ENCODE assay signal across 8 cellular contexts in the genomic region with DNA sequence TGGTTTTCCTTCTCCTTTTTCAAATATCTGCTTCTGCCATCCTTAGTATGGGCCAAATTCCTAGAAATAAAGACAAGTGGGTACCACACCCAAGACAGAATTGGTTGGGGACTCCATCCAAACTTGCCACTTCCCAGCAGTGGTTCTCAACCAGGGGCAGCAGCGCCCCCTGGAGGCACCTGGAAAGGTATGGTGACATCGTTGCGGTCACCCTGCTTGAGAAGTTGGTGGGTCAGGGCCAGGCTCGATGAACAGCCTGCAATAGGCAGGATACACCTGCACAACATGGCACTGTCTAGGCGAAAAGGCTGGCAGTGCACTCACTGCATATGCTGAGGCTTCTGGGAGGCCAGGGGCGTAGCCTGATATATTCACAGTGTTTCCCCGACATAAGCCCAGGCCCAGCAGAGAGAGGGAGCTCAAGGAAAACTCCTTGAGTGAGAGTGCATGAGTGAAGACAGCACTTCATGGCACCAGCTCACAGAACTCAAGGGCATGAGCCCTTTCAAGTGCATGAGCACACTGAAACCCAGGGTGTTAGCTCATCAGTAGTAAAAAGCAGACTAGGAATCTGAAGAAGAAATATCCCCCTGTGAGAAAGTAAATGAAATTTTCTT. TPM values are rescaled to one million over a fixed set of nuclear protein-coding genes. Genes with fewer than 3 reads are reported as not detected.
DNase-seq lines count a peak whose midpoint lies in the region; ATAC-seq and TF ChIP-seq lines count a peak whose summit lies in the region.

No MANE protein-coding gene starts in this region.

- H3K79me2 ChIP-seq in hepatocyte: no peaks in the 10 kb centered on the region

- dilution Hi-C loops in IMR-90 (cut with HindIII; ENCODE audit: low sequenced_read_pairs, unreplicated experiment): no loop called here

- H2BK120ac ChIP-seq in IMR-90 (ENCODE audit: low read depth, low read length): no peak overlapping the region

- H3K4me1 ChIP-seq in IMR-90 (ENCODE audit: control insufficient read depth, insufficient read depth, low read length) (no peaks in the 10 kb centered on the region), hepatocyte (ENCODE audit: insufficient read depth) (no peaks in the 10 kb centered on the region)

- peak; percentile 52 for TF ChIP-seq RAD21 in IMR-90 (IDR thresholded peaks at IDR 0.05; ENCODE audit: low read length)

- TF ChIP-seq POLR2A in IMR-90 (IDR thresholded peaks at IDR 0.05; ENCODE audit: low read depth, low read length): no peak

- no peak overlapping the region for H2AK9ac ChIP-seq in IMR-90 (replicated peaks; ENCODE audit: low read depth, low read length, poor library complexity)

- H3K27me3 Mint-ChIP-seq in activated T-helper 1 cell treated with anti-CD3 and anti-CD28 coated beads, Interleukin-12 subunit alpha, Interleukin-12 subunit beta, Interleukin-2, Interleukin-4 antibody, amounts not matched to agents 30 ng/mL and 10 ng/mL and 1 ng/mL, durations not matched to agents 14 hours and 24 hours and 36 hours (ENCODE audit: insufficient read depth): peaks cover 6% of the 10 kb centered on the region
- H3K27me3 Mint-ChIP-seq in naive thymus-derived CD8-positive, alpha-beta T cell: peaks cover 8 to 23% (median 15%) of the 10 kb centered on the region in 5 donors

- no peaks in the 10 kb centered on the region for H4K20me1 ChIP-seq in IMR-90 (ENCODE audit: insufficient read depth, low read length)
- no peaks in the 10 kb centered on the region for H4K20me1 ChIP-seq in hepatocyte (ENCODE audit: insufficient read depth, poor library complexity, severe bottlenecking)

- no peak overlapping the region for H2BK5ac ChIP-seq in IMR-90 (ENCODE audit: low read depth, low read length, poor library complexity, severe bottlenecking)

- H2BK15ac ChIP-seq in IMR-90 (ENCODE audit: low read depth, low read length): no peak overlapping the region

- no peak for ATAC-seq in activated CD4-positive, CD25-positive, alpha-beta regulatory T cell treated with anti-CD3 and anti-CD28 coated beads, Interleukin-2, amount 50 U/mL, for 24 hours
- peak; percentile 48; the same call in 1 of the 2 replicates for ATAC-seq in IMR-90 (ENCODE audit: low read depth)
- no peak for ATAC-seq in naive thymus-derived CD8-positive, alpha-beta T cell

- in situ Hi-C loops in IMR-90 (cut with MboI; ENCODE audit: low sequenced_read_pairs): no loop called here

- 37% methylated on average over 2 of the region's 7 CpGs; no CpG with 5 or more reads in 1 of the 2 experiments for WGBS in IMR-90 (ENCODE audit: extremely low coverage in 2 of 2, insufficient read length in 1 of 2), 2 experiments
- 39% methylated on average over 7 of the region's 7 CpGs for WGBS in hepatocyte (ENCODE audit: low lambda C conversion rate, missing lambda C conversion rate)

- H3K27me3 ChIP-seq in IMR-90 (ENCODE audit: control insufficient read depth, insufficient read depth, low read length) (peaks cover 3% of the 10 kb centered on the region; the same call in 1 of the 2 replicates), hepatocyte (no peaks in the 10 kb centered on the region)

- no TSS peak for BruUV-seq in IMR-90 (replicated peaks; lab: Mats Ljungman, UMichigan)

- H3K79me1 ChIP-seq in IMR-90 (ENCODE audit: low read depth in 1 of 2, low read length in 2 of 2): no peaks in the 10 kb centered on the region

- no peak overlapping the region for H3K18ac ChIP-seq in IMR-90 (ENCODE audit: low read depth, low read length)

- H3K4me3 Mint-ChIP-seq in activated T-helper 1 cell treated with anti-CD3 and anti-CD28 coated beads, Interleukin-12 subunit alpha, Interleukin-12 subunit beta, Interleukin-2, Interleukin-4 antibody, amounts not matched to agents 30 ng/mL and 10 ng/mL and 1 ng/mL, durations not matched to agents 14 hours and 24 hours and 36 hours: no peak overlapping the region
- H3K4me3 Mint-ChIP-seq in naive thymus-derived CD8-positive, alpha-beta T cell: no peak overlapping the region

- H3K4ac ChIP-seq in IMR-90 (ENCODE audit: low read depth, low read length): no peak overlapping the region; the same call in 1 of the 2 replicates

- H2AK5ac ChIP-seq in IMR-90 (ENCODE audit: low read depth, low read length): no peak overlapping the region

- no peak overlapping the region for H3K14ac ChIP-seq in IMR-90 (replicated peaks; ENCODE audit: low read depth, low read length)

- peak; percentile 40 for DNase-seq in activated CD4-positive, CD25-positive, alpha-beta regulatory T cell treated with anti-CD3 and anti-CD28 coated beads, Interleukin-2, amount 50 U/mL, for 72 hours
- DNase-seq in IMR-90: peak; percentile 20
- DNase-seq in activated T-helper 1 cell treated with anti-CD3 and anti-CD28 coated beads, Interleukin-12 subunit alpha, Interleukin-12 subunit beta, Interleukin-2, Interleukin-4 antibody, amounts not matched to agents 30 ng/mL and 10 ng/mL and 1 ng/mL, durations not matched to agents 14 hours and 24 hours and 36 hours (ENCODE audit: low spot score): peak; percentile 17
- DNase-seq in hepatocyte (ENCODE audit: low spot score): peak; percentile 51
- DNase-seq in stimulated activated CD4-positive, alpha-beta T cell treated with anti-CD3 and anti-CD28 coated beads, Interleukin-4, amount 100 ng/mL, for 48 hours (ENCODE audit: low read depth in 2 of 2): peak; percentile 30 to 63
- DNase-seq in naive thymus-derived CD8-positive, alpha-beta T cell: no peak
- no peak for DNase-seq in effector CD4-positive, alpha-beta T cell

- H3K4me2 ChIP-seq in IMR-90 (ENCODE audit: low read depth, low read length) (no peak overlapping the region), hepatocyte (no peak overlapping the region)

- TF ChIP-seq CTCF in IMR-90 (conservative IDR thresholded peaks at IDR 0.05; ENCODE audit: low read depth, low read length) (peak; percentile 41), hepatocyte (IDR thresholded peaks at IDR 0.05; ENCODE audit: poor library complexity) (peak; percentile 34)

- no peak overlapping the region for H4K91ac ChIP-seq in IMR-90 (ENCODE audit: insufficient read depth, low read depth, low read length)

- H3K4me3 ChIP-seq in IMR-90 (ENCODE audit: insufficient read depth, low read depth, low read length): no peak overlapping the region
- no peak overlapping the region for H3K4me3 ChIP-seq in hepatocyte

- CTCF ChIA-PET in IMR-90 (lab: Yijun Ruan, JAX): interaction anchor here (0.6 to 0.9 kb wide), 2 partner anchors 54 to 107 kb away, joined by 3 to 4 read pairs; no protein-coding TSS in a partner anchor

- no peaks in the 10 kb centered on the region for H3K9me1 ChIP-seq in IMR-90 (ENCODE audit: insufficient read depth, low read length)

- H3K9me3 Mint-ChIP-seq in activated T-helper 1 cell treated with anti-CD3 and anti-CD28 coated beads, Interleukin-12 subunit alpha, Interleukin-12 subunit beta, Interleukin-2, Interleukin-4 antibody, amounts not matched to agents 30 ng/mL and 10 ng/mL and 1 ng/mL, durations not matched to agents 14 hours and 24 hours and 36 hours: no peaks in the 10 kb centered on the region
- peaks cover 0 to 15% (median 4%) of the 10 kb centered on the region in 9 donors for H3K9me3 Mint-ChIP-seq in naive thymus-derived CD8-positive, alpha-beta T cell

- no peak overlapping the region for H3K27ac ChIP-seq in IMR-90 (ENCODE audit: insufficient read depth, low read length)
- H3K27ac ChIP-seq in hepatocyte: no peak overlapping the region

- H4K8ac ChIP-seq in IMR-90 (ENCODE audit: low read depth in 2 of 2, low read length in 2 of 2): no peak overlapping the region

- H3K9me2 ChIP-seq in hepatocyte (replicated peaks; ENCODE audit: insufficient read depth): no peaks in the 10 kb centered on the region

- no peaks in the 10 kb centered on the region for H3K36me3 Mint-ChIP-seq in activated T-helper 1 cell treated with anti-CD3 and anti-CD28 coated beads, Interleukin-12 subunit alpha, Interleukin-12 subunit beta, Interleukin-2, Interleukin-4 antibody, amounts not matched to agents 30 ng/mL and 10 ng/mL and 1 ng/mL, durations not matched to agents 14 hours and 24 hours and 36 hours (ENCODE audit: low read depth)
- H3K36me3 Mint-ChIP-seq in naive thymus-derived CD8-positive, alpha-beta T cell: peaks cover 0 to 20% (median 3%) of the 10 kb centered on the region in 3 donors

- no peak overlapping the region for H2BK20ac ChIP-seq in IMR-90 (ENCODE audit: low read depth, low read length)

- intact Hi-C loops in IMR-90 (cut with micrococcal nuclease): no loop called here
- intact Hi-C loops in activated T-helper 1 cell treated with anti-CD3 and anti-CD28 coated beads, Interleukin-12 subunit alpha, Interleukin-12 subunit beta, Interleukin-2, Interleukin-4 antibody, amounts not matched to agents 30 ng/mL and 10 ng/mL and 1 ng/mL, durations not matched to agents 14 hours and 24 hours and 36 hours (cut with micrococcal nuclease): loop anchor here (1.0 to 5.0 kb wide), 5 partner anchors 24 to 422 kb away; a partner anchor contains a TSS

- no peak overlapping the region for H4K5ac ChIP-seq in IMR-90 (ENCODE audit: low read depth, low read length)

- peak overlapping the region; percentile 64 for H2AFZ ChIP-seq in IMR-90 (replicated peaks; ENCODE audit: low read length, poor library complexity)
- no peak overlapping the region for H2AFZ ChIP-seq in hepatocyte

- no peak overlapping the region; the same call in 1 of the 2 replicates for H3K23ac ChIP-seq in IMR-90 (ENCODE audit: low read depth, low read length)

- POLR2A ChIA-PET in IMR-90 (lab: Charles Lee; ENCODE audit: unreplicated experiment): no interaction called here
- POLR2A ChIA-PET in naive thymus-derived CD8-positive, alpha-beta T cell (lab: Charles Lee): no interaction called here

- H3K36me3 ChIP-seq in IMR-90 (ENCODE audit: control insufficient read depth, insufficient read depth, low read length): no peaks in the 10 kb centered on the region
- H3K36me3 ChIP-seq in hepatocyte (replicated peaks; ENCODE audit: insufficient read depth, low read depth): no peaks in the 10 kb centered on the region

- peaks cover 3% of the 10 kb centered on the region; the same call in 1 of the 2 replicates for H3K9me3 ChIP-seq in IMR-90 (ENCODE audit: control insufficient read depth, insufficient read depth, low read length)
- H3K9me3 ChIP-seq in hepatocyte (ENCODE audit: low read depth): no peaks in the 10 kb centered on the region

- H3K4me1 Mint-ChIP-seq in activated T-helper 1 cell treated with anti-CD3 and anti-CD28 coated beads, Interleukin-12 subunit alpha, Interleukin-12 subunit beta, Interleukin-2, Interleukin-4 antibody, amounts not matched to agents 30 ng/mL and 10 ng/mL and 1 ng/mL, durations not matched to agents 14 hours and 24 hours and 36 hours (ENCODE audit: low read depth): peaks cover 18% of the 10 kb centered on the region
- no peaks in the 10 kb centered on the region for H3K4me1 Mint-ChIP-seq in naive thymus-derived CD8-positive, alpha-beta T cell

- H3K9ac ChIP-seq in IMR-90 (ENCODE audit: low read depth, low read length): no peak overlapping the region

- H3K56ac ChIP-seq in IMR-90 (ENCODE audit: extremely low read depth, insufficient read depth, low read length): no peak overlapping the region

- H3K27ac Mint-ChIP-seq in activated T-helper 1 cell treated with anti-CD3 and anti-CD28 coated beads, Interleukin-12 subunit alpha, Interleukin-12 subunit beta, Interleukin-2, Interleukin-4 antibody, amounts not matched to agents 30 ng/mL and 10 ng/mL and 1 ng/mL, durations not matched to agents 14 hours and 24 hours and 36 hours: no peak overlapping the region
- no peak overlapping the region for H3K27ac Mint-ChIP-seq in naive thymus-derived CD8-positive, alpha-beta T cell

RNA-seq across cellular contexts. Expression of a gene that starts 57.7 kb away (rescaled TPM):
- total RNA-seq in IMR-90 (2012; rRNA removed) (57.0 and 81.4 TPM in 2 replicates), hepatocyte (47.4 and 77.6 TPM in 2 replicates)
- polyA plus RNA-seq in IMR-90 (2012; rRNA removed) (104 and 108 TPM in 2 replicates), hepatocyte (132 and 133 TPM in 2 replicates)
- 75.5 and 109 TPM in 2 replicates for polyA plus RNA-seq in IMR-90 (2012; cell fraction: cytosol; rRNA removed)
- 19.9 and 36.3 TPM in 2 replicates for polyA plus RNA-seq in IMR-90 (2012; cell fraction: nucleus; rRNA removed; ENCODE audit: low replicate concordance)
- 141 and 156 TPM in 2 replicates for total RNA-seq in activated T-helper 1 cell treated with anti-CD3 and anti-CD28 coated beads, Interleukin-12 subunit alpha, Interleukin-12 subunit beta, Interleukin-2, Interleukin-4 antibody, amounts not matched to agents 30 ng/mL and 10 ng/mL and 1 ng/mL, durations not matched to agents 14 hours and 24 hours and 36 hours
- total RNA-seq in naive thymus-derived CD8-positive, alpha-beta T cell: 10 to 100 TPM; 21.1 to 25.0 TPM
- 10 to 100 TPM; 78.2 to 84.6 (median 80.2) TPM for polyA plus RNA-seq in naive thymus-derived CD8-positive, alpha-beta T cell

RNA-seq across cellular contexts. Expression of a gene that starts 58.0 kb away (rescaled TPM):
- 22.8 and 34.4 TPM in 2 replicates for total RNA-seq in IMR-90 (2012; rRNA removed)
- polyA plus RNA-seq in IMR-90 (2012; rRNA removed): 20.5 and 37.4 TPM in 2 replicates
- 3.3 and 7.3 TPM in 2 replicates for polyA plus RNA-seq in IMR-90 (2012; cell fraction: cytosol; rRNA removed)
- polyA plus RNA-seq in IMR-90 (2012; cell fraction: nucleus; rRNA removed; ENCODE audit: low replicate concordance): 4.6 and 6.2 TPM in 2 replicates
- 65.6 and 67.8 TPM in 2 replicates for total RNA-seq in activated T-helper 1 cell treated with anti-CD3 and anti-CD28 coated beads, Interleukin-12 subunit alpha, Interleukin-12 subunit beta, Interleukin-2, Interleukin-4 antibody, amounts not matched to agents 30 ng/mL and 10 ng/mL and 1 ng/mL, durations not matched to agents 14 hours and 24 hours and 36 hours
- total RNA-seq in hepatocyte: 13.6 and 14.2 TPM in 2 replicates
- 16.4 and 16.8 TPM in 2 replicates for polyA plus RNA-seq in hepatocyte
- 1 to 10 TPM; 1.4 to 4.0 TPM for total RNA-seq in naive thymus-derived CD8-positive, alpha-beta T cell
- polyA plus RNA-seq in naive thymus-derived CD8-positive, alpha-beta T cell: 1 to 10 TPM; 1.7 to 4.5 (median 3.0) TPM

Comparison
In these comparisons a context has a peak if more than half of its experiments do, and no peak if none do; other contexts are left out.
1. DNase-seq: peak in activated CD4-positive, CD25-positive, alpha-beta regulatory T cell treated with anti-CD3 and anti-CD28 coated beads, Interleukin-2, amount 50 U/mL, for 72 hours (single experiment), IMR-90 (single experiment), activated T-helper 1 cell treated with anti-CD3 and anti-CD28 coated beads, Interleukin-12 subunit alpha, Interleukin-12 subunit beta, Interleukin-2, Interleukin-4 antibody, amounts not matched to agents 30 ng/mL and 10 ng/mL and 1 ng/mL, durations not matched to agents 14 hours and 24 hours and 36 hours (single experiment), hepatocyte (single experiment) and stimulated activated CD4-positive, alpha-beta T cell treated with anti-CD3 and anti-CD28 coated beads, Interleukin-4, amount 100 ng/mL, for 48 hours (2 of 2); none in naive thymus-derived CD8-positive, alpha-beta T cell (0 of 10) and effector CD4-positive, alpha-beta T cell (single experiment).